Comparison of ENCODE assay signal across 1 cellular context in the genomic region with DNA sequence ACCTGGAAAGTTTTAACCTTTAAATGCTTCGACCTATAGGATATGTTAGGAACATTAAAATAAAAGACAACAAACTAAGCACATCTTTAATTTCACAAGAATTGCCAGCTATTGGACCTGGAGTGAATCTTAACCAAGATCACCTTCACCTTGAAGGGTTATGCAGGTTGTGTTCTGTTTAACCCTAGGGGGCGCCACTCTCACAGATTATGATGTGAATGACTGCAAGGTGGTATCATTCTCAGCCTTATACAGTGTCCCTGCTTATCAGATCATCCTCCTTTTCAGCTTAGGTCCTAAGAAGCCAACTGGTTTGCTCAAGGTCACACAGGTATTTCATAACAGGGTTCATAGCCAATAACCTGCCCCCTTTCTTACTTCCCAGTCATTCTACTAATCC.
TF ChIP-seq lines count a peak whose summit lies in the region.

No MANE protein-coding gene starts in this region.

TF ChIP-seq in H1, 55 proteins besides CTCF, POLR2A, EP300 and RAD21 (continued from another document):
- TF ChIP-seq CHD7 (IDR thresholded peaks at IDR 0.05; ENCODE audit: insufficient replicate concordance, low read length): no peak
